ENCODE assay signal across 1 cellular context in genomic region chr16:85821441-85821901, GRCh38.
TF ChIP-seq lines count a peak whose summit lies in the region.

No MANE protein-coding gene starts in this region.

TF ChIP-seq in HepG2, 621 proteins besides CTCF, POLR2A, EP300 and RAD21 (continued from another document):
- TF ChIP-seq ZNF275 (CRISPR knock-in tag; IDR thresholded peaks at IDR 0.05; ENCODE audit: borderline replicate concordance): no peak
- TF ChIP-seq ZNF761 (CRISPR knock-in tag; conservative IDR thresholded peaks at IDR 0.05): no peak
- TF ChIP-seq, protein P1, sequence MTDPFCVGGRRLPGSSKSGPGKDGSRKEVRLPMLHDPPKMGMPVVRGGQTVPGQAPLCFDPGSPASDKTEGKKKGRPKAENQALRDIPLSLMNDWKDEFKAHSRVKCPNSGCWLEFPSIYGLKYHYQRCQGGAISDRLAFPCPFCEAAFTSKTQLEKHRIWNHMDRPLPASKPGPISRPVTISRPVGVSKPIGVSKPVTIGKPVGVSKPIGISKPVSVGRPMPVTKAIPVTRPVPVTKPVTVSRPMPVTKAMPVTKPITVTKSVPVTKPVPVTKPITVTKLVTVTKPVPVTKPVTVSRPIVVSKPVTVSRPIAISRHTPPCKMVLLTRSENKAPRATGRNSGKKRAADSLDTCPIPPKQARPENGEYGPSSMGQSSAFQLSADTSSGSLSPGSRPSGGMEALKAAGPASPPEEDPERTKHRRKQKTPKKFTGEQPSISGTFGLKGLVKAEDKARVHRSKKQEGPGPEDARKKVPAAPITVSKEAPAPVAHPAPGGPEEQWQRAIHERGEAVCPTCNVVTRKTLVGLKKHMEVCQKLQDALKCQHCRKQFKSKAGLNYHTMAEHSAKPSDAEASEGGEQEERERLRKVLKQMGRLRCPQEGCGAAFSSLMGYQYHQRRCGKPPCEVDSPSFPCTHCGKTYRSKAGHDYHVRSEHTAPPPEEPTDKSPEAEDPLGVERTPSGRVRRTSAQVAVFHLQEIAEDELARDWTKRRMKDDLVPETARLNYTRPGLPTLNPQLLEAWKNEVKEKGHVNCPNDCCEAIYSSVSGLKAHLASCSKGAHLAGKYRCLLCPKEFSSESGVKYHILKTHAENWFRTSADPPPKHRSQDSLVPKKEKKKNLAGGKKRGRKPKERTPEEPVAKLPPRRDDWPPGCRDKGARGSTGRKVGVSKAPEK (CRISPR knock-in tag; IDR thresholded peaks at IDR 0.05; ENCODE audit: borderline replicate concordance): 0 out of 2 replicates have a peak, but pooled peaks have one; percentile 24
- 0 out of 2 replicates have a peak, but pooled peaks have one; percentile 37 for TF ChIP-seq CHD2 (IDR thresholded peaks at IDR 0.05; ENCODE audit: low read depth, low read length)
- TF ChIP-seq, protein P2, sequence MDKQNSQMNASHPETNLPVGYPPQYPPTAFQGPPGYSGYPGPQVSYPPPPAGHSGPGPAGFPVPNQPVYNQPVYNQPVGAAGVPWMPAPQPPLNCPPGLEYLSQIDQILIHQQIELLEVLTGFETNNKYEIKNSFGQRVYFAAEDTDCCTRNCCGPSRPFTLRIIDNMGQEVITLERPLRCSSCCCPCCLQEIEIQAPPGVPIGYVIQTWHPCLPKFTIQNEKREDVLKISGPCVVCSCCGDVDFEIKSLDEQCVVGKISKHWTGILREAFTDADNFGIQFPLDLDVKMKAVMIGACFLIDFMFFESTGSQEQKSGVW (CRISPR knock-in tag; IDR thresholded peaks at IDR 0.05; ENCODE audit: borderline replicate concordance): no peak
- TF ChIP-seq ZNF235 (CRISPR knock-in tag; IDR thresholded peaks at IDR 0.05; ENCODE audit: borderline replicate concordance): no peak
- TF ChIP-seq, protein P3, sequence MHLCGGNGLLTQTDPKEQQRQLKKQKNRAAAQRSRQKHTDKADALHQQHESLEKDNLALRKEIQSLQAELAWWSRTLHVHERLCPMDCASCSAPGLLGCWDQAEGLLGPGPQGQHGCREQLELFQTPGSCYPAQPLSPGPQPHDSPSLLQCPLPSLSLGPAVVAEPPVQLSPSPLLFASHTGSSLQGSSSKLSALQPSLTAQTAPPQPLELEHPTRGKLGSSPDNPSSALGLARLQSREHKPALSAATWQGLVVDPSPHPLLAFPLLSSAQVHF (CRISPR knock-in tag; IDR thresholded peaks at IDR 0.05): no peak
- TF ChIP-seq TAF15 (IDR thresholded peaks at IDR 0.05; ENCODE audit: low read depth, low read length, poor library complexity, severe bottlenecking): no peak
- TF ChIP-seq RELA (CRISPR knock-in tag; IDR thresholded peaks at IDR 0.05): 0 out of 2 replicates have a peak, but pooled peaks have one; percentile 34
- TF ChIP-seq, protein P4, sequence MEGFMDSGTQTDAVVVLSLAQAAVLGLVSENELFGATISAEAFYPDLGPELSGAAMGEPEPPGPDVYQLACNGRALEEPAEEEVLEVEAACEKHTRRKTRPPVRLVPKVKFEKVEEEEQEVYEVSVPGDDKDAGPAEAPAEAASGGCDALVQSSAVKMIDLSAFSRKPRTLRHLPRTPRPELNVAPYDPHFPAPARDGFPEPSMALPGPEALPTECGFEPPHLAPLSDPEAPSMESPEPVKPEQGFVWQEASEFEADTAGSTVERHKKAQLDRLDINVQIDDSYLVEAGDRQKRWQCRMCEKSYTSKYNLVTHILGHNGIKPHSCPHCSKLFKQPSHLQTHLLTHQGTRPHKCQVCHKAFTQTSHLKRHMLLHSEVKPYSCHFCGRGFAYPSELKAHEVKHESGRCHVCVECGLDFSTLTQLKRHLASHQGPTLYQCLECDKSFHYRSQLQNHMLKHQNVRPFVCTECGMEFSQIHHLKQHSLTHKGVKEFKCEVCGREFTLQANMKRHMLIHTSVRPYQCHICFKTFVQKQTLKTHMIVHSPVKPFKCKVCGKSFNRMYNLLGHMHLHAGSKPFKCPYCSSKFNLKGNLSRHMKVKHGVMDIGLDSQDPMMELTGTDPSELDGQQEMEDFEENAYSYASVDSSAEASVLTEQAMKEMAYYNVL (CRISPR knock-in tag; IDR thresholded peaks at IDR 0.05; ENCODE audit: borderline replicate concordance): no peak
- no peak for TF ChIP-seq BCL3 (CRISPR knock-in tag; IDR thresholded peaks at IDR 0.05)
- no peak for TF ChIP-seq MXI1 (IDR thresholded peaks at IDR 0.05; ENCODE audit: borderline replicate concordance, low read depth, low read length)
- TF ChIP-seq, protein P5, sequence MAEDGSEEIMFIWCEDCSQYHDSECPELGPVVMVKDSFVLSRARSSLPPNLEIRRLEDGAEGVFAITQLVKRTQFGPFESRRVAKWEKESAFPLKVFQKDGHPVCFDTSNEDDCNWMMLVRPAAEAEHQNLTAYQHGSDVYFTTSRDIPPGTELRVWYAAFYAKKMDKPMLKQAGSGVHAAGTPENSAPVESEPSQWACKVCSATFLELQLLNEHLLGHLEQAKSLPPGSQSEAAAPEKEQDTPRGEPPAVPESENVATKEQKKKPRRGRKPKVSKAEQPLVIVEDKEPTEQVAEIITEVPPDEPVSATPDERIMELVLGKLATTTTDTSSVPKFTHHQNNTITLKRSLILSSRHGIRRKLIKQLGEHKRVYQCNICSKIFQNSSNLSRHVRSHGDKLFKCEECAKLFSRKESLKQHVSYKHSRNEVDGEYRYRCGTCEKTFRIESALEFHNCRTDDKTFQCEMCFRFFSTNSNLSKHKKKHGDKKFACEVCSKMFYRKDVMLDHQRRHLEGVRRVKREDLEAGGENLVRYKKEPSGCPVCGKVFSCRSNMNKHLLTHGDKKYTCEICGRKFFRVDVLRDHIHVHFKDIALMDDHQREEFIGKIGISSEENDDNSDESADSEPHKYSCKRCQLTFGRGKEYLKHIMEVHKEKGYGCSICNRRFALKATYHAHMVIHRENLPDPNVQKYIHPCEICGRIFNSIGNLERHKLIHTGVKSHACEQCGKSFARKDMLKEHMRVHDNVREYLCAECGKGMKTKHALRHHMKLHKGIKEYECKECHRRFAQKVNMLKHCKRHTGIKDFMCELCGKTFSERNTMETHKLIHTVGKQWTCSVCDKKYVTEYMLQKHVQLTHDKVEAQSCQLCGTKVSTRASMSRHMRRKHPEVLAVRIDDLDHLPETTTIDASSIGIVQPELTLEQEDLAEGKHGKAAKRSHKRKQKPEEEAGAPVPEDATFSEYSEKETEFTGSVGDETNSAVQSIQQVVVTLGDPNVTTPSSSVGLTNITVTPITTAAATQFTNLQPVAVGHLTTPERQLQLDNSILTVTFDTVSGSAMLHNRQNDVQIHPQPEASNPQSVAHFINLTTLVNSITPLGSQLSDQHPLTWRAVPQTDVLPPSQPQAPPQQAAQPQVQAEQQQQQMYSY (CRISPR knock-in tag; IDR thresholded peaks at IDR 0.05): no peak
- TF ChIP-seq ZNF790 (CRISPR knock-in tag; IDR thresholded peaks at IDR 0.05; ENCODE audit: borderline replicate concordance): no peak
- no peak for TF ChIP-seq ZNF652 (CRISPR knock-in tag; IDR thresholded peaks at IDR 0.05; ENCODE audit: borderline replicate concordance, low read depth)
- no peak for TF ChIP-seq FOXM1 (CRISPR knock-in tag; IDR thresholded peaks at IDR 0.05)
- TF ChIP-seq CHCHD3 (CRISPR knock-in tag; IDR thresholded peaks at IDR 0.05): no peak
- no peak for TF ChIP-seq FOXK1 (CRISPR knock-in tag; IDR thresholded peaks at IDR 0.05; ENCODE audit: borderline replicate concordance, low read depth)
- TF ChIP-seq, protein P6, sequence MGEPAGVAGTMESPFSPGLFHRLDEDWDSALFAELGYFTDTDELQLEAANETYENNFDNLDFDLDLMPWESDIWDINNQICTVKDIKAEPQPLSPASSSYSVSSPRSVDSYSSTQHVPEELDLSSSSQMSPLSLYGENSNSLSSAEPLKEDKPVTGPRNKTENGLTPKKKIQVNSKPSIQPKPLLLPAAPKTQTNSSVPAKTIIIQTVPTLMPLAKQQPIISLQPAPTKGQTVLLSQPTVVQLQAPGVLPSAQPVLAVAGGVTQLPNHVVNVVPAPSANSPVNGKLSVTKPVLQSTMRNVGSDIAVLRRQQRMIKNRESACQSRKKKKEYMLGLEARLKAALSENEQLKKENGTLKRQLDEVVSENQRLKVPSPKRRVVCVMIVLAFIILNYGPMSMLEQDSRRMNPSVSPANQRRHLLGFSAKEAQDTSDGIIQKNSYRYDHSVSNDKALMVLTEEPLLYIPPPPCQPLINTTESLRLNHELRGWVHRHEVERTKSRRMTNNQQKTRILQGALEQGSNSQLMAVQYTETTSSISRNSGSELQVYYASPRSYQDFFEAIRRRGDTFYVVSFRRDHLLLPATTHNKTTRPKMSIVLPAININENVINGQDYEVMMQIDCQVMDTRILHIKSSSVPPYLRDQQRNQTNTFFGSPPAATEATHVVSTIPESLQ (CRISPR knock-in tag; conservative IDR thresholded peaks at IDR 0.05): no peak; the same call in 1 of the 2 replicates
